8 cellular contexts compared by ENCODE assay signal in genomic region chr9:136799854-136800657, GRCh38. TPM values are rescaled to one million over a fixed set of nuclear protein-coding genes. Genes with fewer than 3 reads are reported as not detected.
A peak's percentile ranks its signal among the peaks of the same experiment; 100 is the strongest.
DNase-seq lines count a peak whose midpoint lies in the region; ATAC-seq, FAIRE-seq and TF ChIP-seq lines count a peak whose summit lies in the region.

No MANE protein-coding gene starts in this region.

- peaks cover 5% of the 10 kb centered on the region for H3K4me1 ChIP-seq in Loucy (ENCODE audit: insufficient read depth, low read length, poor library complexity, severe bottlenecking)

- H3K9me3 ChIP-seq in Loucy (ENCODE audit: insufficient read depth, low read depth, low read length) = no peaks in the 10 kb centered on the region

- peaks cover 49% of the 10 kb centered on the region for H3K27me3 Mint-ChIP-seq in neural crest cell (ENCODE audit: low read depth)
- peaks cover 26% of the 10 kb centered on the region for H3K27me3 Mint-ChIP-seq in stimulated activated naive CD8-positive, alpha-beta T cell treated with anti-CD3 and anti-CD28 coated beads, Interleukin-15, Interleukin-2, amounts not matched to agents 100 ng/mL and 50 ng/mL, for 24 hours

- H3K4me3 Mint-ChIP-seq in neural crest cell = peak overlapping the region; percentile 94
- H3K4me3 Mint-ChIP-seq in stimulated activated naive CD8-positive, alpha-beta T cell treated with anti-CD3 and anti-CD28 coated beads, Interleukin-15, Interleukin-2, amounts not matched to agents 100 ng/mL and 50 ng/mL, for 24 hours = peak overlapping the region; percentile 80

- TF ChIP-seq POLR2A in GM12892 (IDR thresholded peaks at IDR 0.05; ENCODE audit: low read depth, low read length) (no peak), Raji (IDR thresholded peaks at IDR 0.05; ENCODE audit: insufficient read depth, low read depth, low read length) (peak; percentile 41; the same call in 1 of the 2 replicates)

- H4K20me1 ChIP-seq in Loucy (ENCODE audit: insufficient read depth, low read length, poor library complexity, severe bottlenecking) = no peaks in the 10 kb centered on the region

- H3K9me2 ChIP-seq in Loucy (replicated peaks; ENCODE audit: low read depth, low read length) = no peaks in the 10 kb centered on the region

- no peaks in the 10 kb centered on the region for H3K9me3 Mint-ChIP-seq in neural crest cell
- H3K9me3 Mint-ChIP-seq in stimulated activated naive CD8-positive, alpha-beta T cell treated with anti-CD3 and anti-CD28 coated beads, Interleukin-15, Interleukin-2, amounts not matched to agents 100 ng/mL and 50 ng/mL, for 24 hours = no peaks in the 10 kb centered on the region

- DNase-seq in GM12892 (ENCODE audit: insufficient read length) (peak; percentile 92), fibroblast of pulmonary artery (ENCODE audit: low read depth) (peak; percentile 50), neural crest cell (ENCODE audit: low read depth, low spot score) (peak; percentile 71)
- peak; percentile 80 to 85 for DNase-seq in activated T-helper 1 cell treated with anti-CD3 and anti-CD28 coated beads, Interleukin-2, amount 50 U/mL, for 16 hours (ENCODE audit: low read depth in 1 of 2, low spot score in 1 of 2)

- no peaks in the 10 kb centered on the region for H3F3A ChIP-seq in Loucy (ENCODE audit: low read depth)

- peak; percentile 60 for FAIRE-seq in GM12892 (lab: Jason Lieb, UNC)

- ATAC-seq in GM18517 (IDR thresholded peaks at IDR 0.05; ENCODE audit: unreplicated experiment) = no peak

- TF ChIP-seq CTCF in Loucy (conservative IDR thresholded peaks at IDR 0.05; ENCODE audit: low read length) (no peak), fibroblast of pulmonary artery (IDR thresholded peaks at IDR 0.05; ENCODE audit: low read length, missing control alignments) (no peak), neural crest cell (conservative IDR thresholded peaks at IDR 0.05) (no peak)

- H3K4me2 ChIP-seq in Loucy (ENCODE audit: low read depth, low read length, poor library complexity, severe bottlenecking) = peak overlapping the region; percentile 82

- peak overlapping the region; percentile 88 for H2AFZ ChIP-seq in Loucy (ENCODE audit: low read length)

- peaks cover 3% of the 10 kb centered on the region for H3K36me3 Mint-ChIP-seq in neural crest cell (ENCODE audit: low read depth)
- H3K36me3 Mint-ChIP-seq in stimulated activated naive CD8-positive, alpha-beta T cell treated with anti-CD3 and anti-CD28 coated beads, Interleukin-15, Interleukin-2, amounts not matched to agents 100 ng/mL and 50 ng/mL, for 24 hours (ENCODE audit: low read depth) = no peaks in the 10 kb centered on the region

- H3K36me3 ChIP-seq in Loucy (ENCODE audit: insufficient read depth, low read length) = no peaks in the 10 kb centered on the region

- H3K27me3 ChIP-seq in Loucy (ENCODE audit: insufficient read depth, low read length, poor library complexity, severe bottlenecking) = no peaks in the 10 kb centered on the region

- H3K79me2 ChIP-seq in Loucy (ENCODE audit: insufficient read depth, low read length) = no peaks in the 10 kb centered on the region

- peak overlapping the region; percentile 36 for H3K9ac ChIP-seq in Loucy (ENCODE audit: low read depth, low read length, poor library complexity, severe bottlenecking)

- H3K4me1 Mint-ChIP-seq in neural crest cell = peaks cover 25% of the 10 kb centered on the region
- H3K4me1 Mint-ChIP-seq in stimulated activated naive CD8-positive, alpha-beta T cell treated with anti-CD3 and anti-CD28 coated beads, Interleukin-15, Interleukin-2, amounts not matched to agents 100 ng/mL and 50 ng/mL, for 24 hours (ENCODE audit: low read depth) = peaks cover 17% of the 10 kb centered on the region

- no peak overlapping the region for H3K27ac Mint-ChIP-seq in neural crest cell (ENCODE audit: unreplicated experiment)
- H3K27ac Mint-ChIP-seq in stimulated activated naive CD8-positive, alpha-beta T cell treated with anti-CD3 and anti-CD28 coated beads, Interleukin-15, Interleukin-2, amounts not matched to agents 100 ng/mL and 50 ng/mL, for 24 hours = no peak overlapping the region

- peak overlapping the region; percentile 69 for H3K4me3 ChIP-seq in Loucy (ENCODE audit: low read length, poor library complexity, severe bottlenecking)
- H3K4me3 ChIP-seq in fibroblast of pulmonary artery (replicated peaks; ENCODE audit: low read depth, low read length) = peak overlapping the region; percentile 32

RNA-seq across cellular contexts. Expression of gene CCDC183, which starts 3.9 kb away (rescaled TPM):
- polyA plus RNA-seq in GM12892 (2012; ENCODE audit: missing spikeins) = not detected
- 0.93 and 1.4 TPM in 2 replicates for total RNA-seq in neural crest cell

RNA-seq across cellular contexts. Expression of gene RABL6, which starts 7.7 kb away (rescaled TPM):
- polyA plus RNA-seq in GM12892 (2012; ENCODE audit: missing spikeins) = 32.5 TPM
- total RNA-seq in neural crest cell = 191 and 198 TPM in 2 replicates

RNA-seq across cellular contexts. Expression of gene TMEM141, which starts 8.9 kb away (rescaled TPM):
- polyA plus RNA-seq in GM12892 (2012; ENCODE audit: missing spikeins) = 34.6 TPM
- total RNA-seq in neural crest cell = 27.8 and 31.0 TPM in 2 replicates

RNA-seq across cellular contexts. Expression of gene LCN15, which starts 35.7 kb away (rescaled TPM):
- polyA plus RNA-seq in GM12892 (2012; ENCODE audit: missing spikeins) = not detected
- total RNA-seq in neural crest cell = not detected in 2 replicates

RNA-seq across cellular contexts. Expression of gene LCN8, which starts 42.0 kb away (rescaled TPM):
- polyA plus RNA-seq in GM12892 (2012; ENCODE audit: missing spikeins) = not detected
- total RNA-seq in neural crest cell = not detected in 2 replicates
